9 cellular contexts compared by ENCODE assay signal in the genomic region with DNA sequence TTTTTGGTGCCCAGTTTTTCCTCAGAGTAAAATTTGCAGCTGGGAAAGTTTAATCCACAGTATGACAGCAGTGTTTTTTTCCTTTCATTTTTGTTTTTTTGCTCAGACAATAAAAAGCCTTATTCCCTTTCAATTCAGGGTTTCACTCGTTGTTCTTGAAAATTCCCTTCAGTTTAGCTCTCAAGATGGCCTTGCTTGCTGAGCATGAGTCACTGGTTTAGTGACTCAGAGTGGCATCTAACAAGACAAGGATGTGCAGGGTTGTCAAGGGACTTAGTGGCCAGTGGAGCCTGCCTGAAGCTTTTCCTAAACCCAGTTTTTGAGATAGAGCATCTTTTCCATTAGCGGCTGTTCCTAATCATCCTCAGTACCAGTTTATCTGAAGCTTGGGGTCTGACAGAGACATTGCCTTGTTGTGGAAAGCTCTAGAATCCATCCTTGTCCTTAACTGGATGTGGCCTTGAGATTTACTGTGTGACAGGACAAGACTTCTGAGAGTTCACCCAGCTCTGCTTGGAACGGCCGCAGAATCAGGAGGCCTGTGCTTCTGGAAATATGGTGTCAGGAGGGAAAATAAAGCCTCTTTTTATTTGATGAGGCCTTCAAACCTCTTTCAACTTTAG. TPM values are rescaled to one million over a fixed set of nuclear protein-coding genes. Genes with fewer than 3 reads are reported as not detected.
DNase-seq lines count a peak whose midpoint lies in the region; ATAC-seq, FAIRE-seq and TF ChIP-seq lines count a peak whose summit lies in the region.
"Had no signal": no experiment of that assay in that cellular context is flagged by ENCODE, and none has a peak within 500 bp of the region (broad histone marks: within the 10 kb centered on the region; RNA-seq: fewer than 3 reads in every experiment).

No MANE protein-coding gene starts in this region.

- H3K4me1 ChIP-seq in MM.1S (ENCODE audit: low read length) = peaks cover 13% of the 10 kb centered on the region; the same call in 1 of the 2 replicates

- H3K36me3 ChIP-seq in MM.1S (replicated peaks; ENCODE audit: insufficient read depth, low read length) = no peaks in the 10 kb centered on the region

- H4K20me1 ChIP-seq in MM.1S (ENCODE audit: insufficient read depth, low read length) = no peaks in the 10 kb centered on the region

- FAIRE-seq in D721Med (lab: Jason Lieb, UNC) = no peak

- H3K9ac ChIP-seq in MM.1S (ENCODE audit: low read length) = no peak overlapping the region

- peaks cover 0 to 11% of the 10 kb centered on the region in 2 donors for H3K4me1 Mint-ChIP-seq in natural killer cell

- ATAC-seq in HG02678 (IDR thresholded peaks at IDR 0.05; ENCODE audit: unreplicated experiment) (no peak), natural killer cell (no peak)

- no peak overlapping the region for H2AFZ ChIP-seq in MM.1S (ENCODE audit: low read length)

- H3K36me3 Mint-ChIP-seq in natural killer cell = no peaks in the 10 kb centered on the region
- H3K36me3 Mint-ChIP-seq: naive B cell had no signal

- intact Hi-C loops in natural killer cell (cut with micrococcal nuclease) = no loop called here

- TF ChIP-seq CTCF in MM.1S (IDR thresholded peaks at IDR 0.05; ENCODE audit: low read length) (no peak), D721Med (IDR thresholded peaks at IDR 0.05; ENCODE audit: insufficient read depth, missing control alignments) (no peak), natural killer cell (IDR thresholded peaks at IDR 0.05) (no peak)

- H3K4me3 ChIP-seq in MM.1S (ENCODE audit: low read length) = no peak overlapping the region

- H3K27ac Mint-ChIP-seq in natural killer cell = no peak overlapping the region
- H3K27ac Mint-ChIP-seq: naive B cell had no signal

- peak; percentile 30 for DNase-seq in stimulated activated CD4-positive, alpha-beta T cell treated with anti-CD3 and anti-CD28 coated beads, Interleukin-15, amount 100 ng/mL, for 24 hours
- DNase-seq in stimulated activated CD4-positive, alpha-beta T cell treated with anti-CD3 and anti-CD28 coated beads, Interleukin-4, amount 100 ng/mL, for 1 hour = no peak
- DNase-seq in MM.1S (peak; percentile 13), erythroblast (lab: John Stamatoyannopoulos, UW) (peak; percentile 64 to 82), D721Med (ENCODE audit: insufficient read length, low spot score) (no peak), activated gamma-delta T cell (lab: John Stamatoyannopoulos, UW) (no peak), natural killer cell (no peak)
- DNase-seq: naive B cell had no signal

- H3K4me2 ChIP-seq in MM.1S (ENCODE audit: low read depth, low read length) = peak overlapping the region; percentile 34; the same call in 1 of the 2 replicates

- peaks cover 7% of the 10 kb centered on the region for H3F3A ChIP-seq in MM.1S (ENCODE audit: insufficient read depth, low read length)

- H3K9me2 ChIP-seq in MM.1S (replicated peaks; ENCODE audit: insufficient read depth, low read length) = no peaks in the 10 kb centered on the region

- H3K79me2 ChIP-seq in MM.1S (ENCODE audit: low read length) = no peaks in the 10 kb centered on the region

- no peak overlapping the region for H3K4me3 Mint-ChIP-seq in natural killer cell
- H3K4me3 Mint-ChIP-seq: naive B cell had no signal

- no peaks in the 10 kb centered on the region for H3K9me3 ChIP-seq in MM.1S (replicated peaks; ENCODE audit: insufficient read depth, low read length)

- no peak overlapping the region for H3K27ac ChIP-seq in MM.1S (ENCODE audit: low read length)

- peaks cover 29 to 67% of the 10 kb centered on the region in 2 donors for H3K27me3 Mint-ChIP-seq in natural killer cell (ENCODE audit: low read depth in 2 of 2)

- H3K9me3 Mint-ChIP-seq in natural killer cell = no peaks in the 10 kb centered on the region
- H3K9me3 Mint-ChIP-seq: naive B cell had no signal

- no peak for TF ChIP-seq POLR2A in erythroblast (IDR thresholded peaks at IDR 0.05; ENCODE audit: low read length)

- H3K27me3 ChIP-seq in MM.1S (replicated peaks; ENCODE audit: insufficient read depth, low read length) = no peaks in the 10 kb centered on the region

RNA-seq across cellular contexts. Expression of gene DNAJC6, which starts 48.4 kb away (rescaled TPM):
- 1 to 10 TPM in 1 of 3 donors, under 1 TPM in 2; 0.77 to 1.2 (median 0.89) TPM for total RNA-seq in natural killer cell

Comparison
In these comparisons a context has a peak if more than half of its experiments do, and no peak if none do; other contexts are left out.
1. DNase-seq: peak in stimulated activated CD4-positive, alpha-beta T cell treated with anti-CD3 and anti-CD28 coated beads, Interleukin-15, amount 100 ng/mL, for 24 hours (single experiment), MM.1S (single experiment) and erythroblast (2 of 2); none in stimulated activated CD4-positive, alpha-beta T cell treated with anti-CD3 and anti-CD28 coated beads, Interleukin-4, amount 100 ng/mL, for 1 hour (single experiment), D721Med (single experiment), activated gamma-delta T cell (single experiment) and natural killer cell (single experiment).